25 cellular contexts compared by ENCODE assay signal in genomic region chr10:61857746-61858145, GRCh38.
"Had no signal": no experiment of that assay in that cellular context is flagged by ENCODE, and none has a peak within 500 bp of the region (broad histone marks: within the 10 kb centered on the region; RNA-seq: fewer than 3 reads in every experiment).

No MANE protein-coding gene starts in this region.

- H3K27ac ChIP-seq: Peyer's patch, SJSA1, SK-N-MC had no signal

- H3K9me3 ChIP-seq: Peyer's patch, SJSA1 had no signal

- H3K4me1 ChIP-seq: Peyer's patch, SJSA1 had no signal

- H3K4me3 ChIP-seq: Peyer's patch, SJSA1, SK-N-MC had no signal

- ATAC-seq: HepG2 had no signal

- H3K36me3 ChIP-seq: Peyer's patch, SJSA1 had no signal

- H3K27me3 ChIP-seq: Peyer's patch, SJSA1 had no signal

- DNase-seq: IMR-90, Karpas-422, KG1, MV-4-11, NCI-H1048, NCI-H1105, NCI-H1417, NCI-H1436 treated with DMSO at 0.1 percent for 48 hours, NCI-H1694, NCI-H1930, NCI-H2081, NCI-H2107, NCI-H2227 treated with DMSO at 0.1 percent for 48 hours, NCI-H524, NCI-H526 treated with DMSO at 0.1 percent for 48 hours, NCI-H748 treated with DMSO at 0.1 percent for 48 hours, Peyer's patch, Right ventricle myocardium superior, RPMI8226, SIG-M5, SW 1271, T-helper 1 cell had no signal
